In genomic region chr7:69489533-69489932, GRCh38 we compare ENCODE assay signal across 8 cellular contexts.
"Had no signal": no experiment of that assay in that cellular context is flagged by ENCODE, and none has a peak within 500 bp of the region (broad histone marks: within the 10 kb centered on the region; RNA-seq: fewer than 3 reads in every experiment).

No MANE protein-coding gene starts in this region.

- DNase-seq: GDM1, GF-D8 had no signal

- FAIRE-seq: G401.6, GM12878, GM12891, GM12892, GM18507, GM19239 had no signal

- ATAC-seq: GM12878 had no signal

- H3K4me3 ChIP-seq: GM12878 had no signal
